In genomic region chr2:28387082-28387960, GRCh38 we compare ENCODE assay signal across 1 cellular context.
TF ChIP-seq lines count a peak whose summit lies in the region.

No MANE protein-coding gene starts in this region.

TF ChIP-seq in IMR-90, 13 proteins besides CTCF, POLR2A, EP300 and RAD21:
- no peak for TF ChIP-seq MAZ (IDR thresholded peaks at IDR 0.05; ENCODE audit: borderline replicate concordance, low read depth, low read length)
- TF ChIP-seq RCOR1 (IDR thresholded peaks at IDR 0.05; ENCODE audit: insufficient replicate concordance, low read length): no peak
- TF ChIP-seq CEBPB (IDR thresholded peaks at IDR 0.05; ENCODE audit: low read depth, low read length): no peak
- no peak for TF ChIP-seq USF2 (IDR thresholded peaks at IDR 0.05; ENCODE audit: low read depth, low read length)
- no peak for TF ChIP-seq MAFK (IDR thresholded peaks at IDR 0.05; ENCODE audit: low read depth, low read length)
- TF ChIP-seq MXI1 (IDR thresholded peaks at IDR 0.05; ENCODE audit: borderline replicate concordance, low read depth, low read length): no peak
- no peak for TF ChIP-seq BHLHE40 (IDR thresholded peaks at IDR 0.05; ENCODE audit: low read depth, low read length)
- TF ChIP-seq NFE2L2 (IDR thresholded peaks at IDR 0.05; ENCODE audit: low read depth, low read length): no peak
- TF ChIP-seq SMC3 (IDR thresholded peaks at IDR 0.05; ENCODE audit: low read depth, low read length): no peak
- no peak for TF ChIP-seq CHD1 (IDR thresholded peaks at IDR 0.05; ENCODE audit: low read depth, low read length)
- no peak for TF ChIP-seq FOS (IDR thresholded peaks at IDR 0.05; ENCODE audit: low read depth, low read length)
- no peak for TF ChIP-seq ELK1 (IDR thresholded peaks at IDR 0.05; ENCODE audit: borderline replicate concordance, low read depth, low read length)
- TF ChIP-seq RFX5 (IDR thresholded peaks at IDR 0.05; ENCODE audit: low read depth, low read length): no peak
